Comparison of ENCODE assay signal across 24 cellular contexts in the genomic region with DNA sequence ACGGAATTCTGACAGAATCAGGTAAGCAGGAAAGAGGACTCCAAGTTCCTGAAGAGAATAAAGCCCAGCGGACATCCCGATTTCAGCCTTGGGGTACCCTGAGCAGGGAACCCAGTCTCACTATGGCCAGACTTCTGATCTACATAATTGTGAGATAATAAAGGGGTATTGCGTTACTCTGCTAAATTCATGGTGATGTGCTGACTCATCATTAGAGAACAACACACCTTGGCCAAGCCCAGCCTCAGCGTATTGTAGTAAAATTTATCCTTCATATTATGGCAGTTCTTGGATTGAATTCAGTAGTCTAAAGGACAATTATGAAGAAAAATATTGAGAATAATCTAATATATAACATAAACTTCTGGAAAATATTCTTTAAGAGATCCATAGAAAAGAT.
DNase-seq lines count a peak whose midpoint lies in the region; ATAC-seq, FAIRE-seq and TF ChIP-seq lines count a peak whose summit lies in the region.
"Had no signal": no experiment of that assay in that cellular context is flagged by ENCODE, and none has a peak within 500 bp of the region (broad histone marks: within the 10 kb centered on the region; RNA-seq: fewer than 3 reads in every experiment).

No MANE protein-coding gene starts in this region.

- H2BK5ac ChIP-seq in IMR-90 (ENCODE audit: low read depth, low read length, poor library complexity, severe bottlenecking) = no peak overlapping the region
- H2BK5ac ChIP-seq in H1 (ENCODE audit: low read depth, low read length) = no peak overlapping the region

- H3K18ac ChIP-seq in IMR-90 (ENCODE audit: low read depth, low read length) (no peak overlapping the region), H1 (ENCODE audit: extremely low read depth, low read length) (no peak overlapping the region)

- no peak overlapping the region for H2BK12ac ChIP-seq in H1 (ENCODE audit: low read depth, low read length)

- no peaks in the 10 kb centered on the region for H3K9me3 ChIP-seq in A549
- no peaks in the 10 kb centered on the region for H3K9me3 ChIP-seq in IMR-90 (ENCODE audit: control insufficient read depth, insufficient read depth, low read length)
- H3K9me3 ChIP-seq in H1 (ENCODE audit: insufficient read depth in 2 of 2, low read depth in 1 of 2, low read length in 1 of 2) = no peaks in the 10 kb centered on the region
- H3K9me3 ChIP-seq: Caco-2 had no signal

- H3K56ac ChIP-seq in IMR-90 (ENCODE audit: extremely low read depth, insufficient read depth, low read length) = no peak overlapping the region
- no peak overlapping the region for H3K56ac ChIP-seq in H1 (replicated peaks; ENCODE audit: insufficient read length, low read depth, low read length)

- H4K91ac ChIP-seq in IMR-90 (ENCODE audit: insufficient read depth, low read depth, low read length) (no peak overlapping the region), H1 (replicated peaks; ENCODE audit: insufficient read length, low read length) (no peak overlapping the region)

- H3K27ac Mint-ChIP-seq in GM23338 = no peak overlapping the region
- H3K27ac Mint-ChIP-seq: B cell; CD4-positive, alpha-beta T cell; CD8-positive, alpha-beta T cell had no signal

- POLR2A ChIA-PET in A549 (lab: Yijun Ruan, JAX) = no interaction called here
- POLR2A ChIA-PET in IMR-90 (lab: Charles Lee; ENCODE audit: unreplicated experiment) = no interaction called here
- POLR2A ChIA-PET in H1 (lab: Charles Lee; ENCODE audit: partially characterized antibody) = no interaction called here

- FAIRE-seq in A549 (lab: Jason Lieb, UNC) = no peak
- FAIRE-seq in H1 (lab: Jason Lieb, UNC) = no peak
- FAIRE-seq: A204.1, D721Med, G401.6, GM12891, GM19239 had no signal

- H3K9ac ChIP-seq in IMR-90 (ENCODE audit: low read depth, low read length) (no peak overlapping the region), H1 (replicated peaks in 1 of 4; ENCODE audit: extremely low read depth in 1 of 4, low read depth in 3 of 4, low read length in 3 of 4) (no peak overlapping the region)
- H3K9ac ChIP-seq: BLaER1 treated with 17β-estradiol and CSF1 and Interleukin-3, amounts not matched to agents 10 nM and 100 nM had no signal

- H4K8ac ChIP-seq in IMR-90 (ENCODE audit: low read depth in 2 of 2, low read length in 2 of 2) (no peak overlapping the region), H1 (ENCODE audit: extremely low read depth, insufficient read depth, low read length) (no peak overlapping the region)

- H3K23me2 ChIP-seq in H1 (ENCODE audit: low read depth, low read length) = no peaks in the 10 kb centered on the region; the same call in 1 of the 2 replicates

- intact Hi-C loops in IMR-90 (cut with micrococcal nuclease) = no loop called here

- H4K5ac ChIP-seq in IMR-90 (ENCODE audit: low read depth, low read length) = no peak overlapping the region
- no peak overlapping the region for H4K5ac ChIP-seq in H1 (ENCODE audit: insufficient read length, low read depth, low read length)

- H3K79me2 ChIP-seq in GM23338 (replicated peaks; ENCODE audit: insufficient read depth) (no peaks in the 10 kb centered on the region), H1 (ENCODE audit: control insufficient read depth in 1 of 2, insufficient read depth in 2 of 2, low read length in 2 of 2) (no peaks in the 10 kb centered on the region)

- H3K4me1 ChIP-seq in A549 (no peaks in the 10 kb centered on the region), GM23338 (ENCODE audit: insufficient read depth) (no peaks in the 10 kb centered on the region), IMR-90 (ENCODE audit: control insufficient read depth, insufficient read depth, low read length) (no peaks in the 10 kb centered on the region), H1 (replicated peaks in 1 of 4; ENCODE audit: control insufficient read depth in 3 of 4, insufficient read depth in 4 of 4, low read length in 3 of 4) (no peaks in the 10 kb centered on the region)
- H3K4me1 ChIP-seq: BLaER1 treated with 17β-estradiol and CSF1 and Interleukin-3, amounts not matched to agents 10 nM and 100 nM; Caco-2 had no signal

- H3K36me3 ChIP-seq in GM23338 (ENCODE audit: insufficient read depth) = no peaks in the 10 kb centered on the region
- no peaks in the 10 kb centered on the region for H3K36me3 ChIP-seq in IMR-90 (ENCODE audit: control insufficient read depth, insufficient read depth, low read length)
- H3K36me3 ChIP-seq in H1 (ENCODE audit: control insufficient read depth in 2 of 4, insufficient read depth in 4 of 4, low read length in 3 of 4) = no peaks in the 10 kb centered on the region
- H3K36me3 ChIP-seq: BLaER1 treated with 17β-estradiol and CSF1 and Interleukin-3, amounts not matched to agents 10 nM and 100 nM had no signal

- H3K36me3 Mint-ChIP-seq in GM23338 (ENCODE audit: low read depth) = no peaks in the 10 kb centered on the region
- H3K36me3 Mint-ChIP-seq: CD8-positive, alpha-beta T cell had no signal

- TF ChIP-seq EP300 in A549 (IDR thresholded peaks at IDR 0.05) = no peak
- TF ChIP-seq EP300 in H1 (IDR thresholded peaks at IDR 0.05; ENCODE audit: borderline replicate concordance in 1 of 2, low read depth in 2 of 2, low read length in 2 of 2) = no peak

- TF ChIP-seq CTCF in A549 (IDR thresholded peaks at IDR 0.05) = no peak
- no peak for TF ChIP-seq CTCF in GM23338 (conservative IDR thresholded peaks at IDR 0.05; ENCODE audit: low read depth in 2 of 2)
- TF ChIP-seq CTCF in IMR-90 (conservative IDR thresholded peaks at IDR 0.05; ENCODE audit: low read depth, low read length) = no peak
- TF ChIP-seq CTCF in H1 (IDR thresholded peaks at IDR 0.05; ENCODE audit: control extremely low read depth in 1 of 3, insufficient read depth in 1 of 3, low read depth in 1 of 3, low read length in 3 of 3) = no peak

- H2AK9ac ChIP-seq in IMR-90 (replicated peaks; ENCODE audit: low read depth, low read length, poor library complexity) = no peak overlapping the region

- H3K9me2 ChIP-seq in GM23338 (ENCODE audit: insufficient read depth) = no peaks in the 10 kb centered on the region

- H3K4ac ChIP-seq in IMR-90 (ENCODE audit: low read depth, low read length) (no peak overlapping the region), H1 (replicated peaks; ENCODE audit: insufficient read length, low read depth, low read length) (no peak overlapping the region)

- BruUV-seq in IMR-90 (replicated peaks; lab: Mats Ljungman, UMichigan) = no TSS peak

- no peaks in the 10 kb centered on the region for H3K9me1 ChIP-seq in IMR-90 (ENCODE audit: insufficient read depth, low read length)

- 36% methylated on average over 5 of the region's 5 CpGs for WGBS in A549 (ENCODE audit: missing lambda C conversion rate)
- 50% methylated on average over 1 of the region's 5 CpGs; no CpG with 5 or more reads in 1 of the 2 experiments for WGBS in IMR-90 (ENCODE audit: extremely low coverage in 2 of 2, insufficient read length in 1 of 2), 2 experiments
- 95% methylated on average over 5 of the region's 5 CpGs; no CpG with 5 or more reads in 1 of the 2 experiments for whole genome bisulfite sequencing in H1 (ENCODE audit: extremely low coverage in 1 of 2, insufficient coverage in 1 of 2, insufficient read length in 1 of 2, insufficient replicate concordance in 2 of 2, low coverage in 1 of 2, low lambda C conversion rate in 2 of 2, missing lambda C conversion rate in 1 of 2), 2 experiments

- no peaks in the 10 kb centered on the region for H3K27me3 ChIP-seq in GM23338 (ENCODE audit: insufficient read depth)
- no peaks in the 10 kb centered on the region for H3K27me3 ChIP-seq in IMR-90 (ENCODE audit: control insufficient read depth, insufficient read depth, low read length)
- no peaks in the 10 kb centered on the region for H3K27me3 ChIP-seq in H1 (replicated peaks in 1 of 4; ENCODE audit: control insufficient read depth in 3 of 4, extremely low read depth in 1 of 4, insufficient read depth in 3 of 4, low read length in 3 of 4)
- H3K27me3 ChIP-seq: BLaER1 treated with 17β-estradiol and CSF1 and Interleukin-3, amounts not matched to agents 10 nM and 100 nM had no signal

- DNase-seq in A549 (ENCODE audit: low read depth in 1 of 2, low spot score in 1 of 2) (no peak), GM23338 (ENCODE audit: low spot score) (no peak), IMR-90 (no peak), H1 (ENCODE audit: low read depth in 1 of 2, low spot score in 2 of 2) (no peak), inferior parietal cortex (ENCODE audit: extremely low spot score) (no peak)
- no peak for DNase-seq in activated CD8-positive, alpha-beta memory T cell treated with anti-CD3 and anti-CD28 coated beads, Interleukin-2, amount 50 U/mL, for 4 hours
- DNase-seq: 8988T; AML-193; Caco-2; Calu3; CD4-positive, alpha-beta T cell; CD8-positive, alpha-beta T cell; DMS79 treated with DMSO at 0.1 percent for 48 hours; GF-D8 had no signal

- in situ Hi-C loops in IMR-90 (cut with MboI; ENCODE audit: low sequenced_read_pairs) = no loop called here

- H3K14ac ChIP-seq in IMR-90 (replicated peaks; ENCODE audit: low read depth, low read length) = no peak overlapping the region
- H3K14ac ChIP-seq in H1 (ENCODE audit: insufficient read length) = no peak overlapping the region

- H4K20me1 ChIP-seq in GM23338 (replicated peaks; ENCODE audit: insufficient read depth) (no peaks in the 10 kb centered on the region), IMR-90 (ENCODE audit: insufficient read depth, low read length) (no peaks in the 10 kb centered on the region), H1 (replicated peaks in 1 of 2; ENCODE audit: control insufficient read depth in 1 of 2, insufficient read depth in 2 of 2, low read length in 2 of 2) (no peaks in the 10 kb centered on the region)
- H4K20me1 ChIP-seq: BLaER1 treated with 17β-estradiol and CSF1 and Interleukin-3, amounts not matched to agents 10 nM and 100 nM had no signal

- H3K23ac ChIP-seq in IMR-90 (ENCODE audit: low read depth, low read length) = no peak overlapping the region
- no peak overlapping the region for H3K23ac ChIP-seq in H1 (ENCODE audit: insufficient read length)

- peaks cover 3% of the 10 kb centered on the region for H3K27me3 Mint-ChIP-seq in GM23338 (ENCODE audit: insufficient read depth, low read depth, poor library complexity)
- H3K27me3 Mint-ChIP-seq: B cell had no signal

- no peak overlapping the region for H2BK20ac ChIP-seq in IMR-90 (ENCODE audit: low read depth, low read length)
- H2BK20ac ChIP-seq in H1 (ENCODE audit: low read length) = no peak overlapping the region

- H2BK15ac ChIP-seq in IMR-90 (ENCODE audit: low read depth, low read length) (no peak overlapping the region), H1 (ENCODE audit: low read length) (no peak overlapping the region)

- no peaks in the 10 kb centered on the region; the same call in 2 of the 3 replicates for H3K9me3 Mint-ChIP-seq in GM23338
- H3K9me3 Mint-ChIP-seq: CD4-positive, alpha-beta T cell; CD8-positive, alpha-beta T cell had no signal

- no peaks in the 10 kb centered on the region for H3F3A ChIP-seq in GM23338 (replicated peaks; ENCODE audit: low read depth)

- H3K4me2 ChIP-seq in A549 (no peak overlapping the region), GM23338 (no peak overlapping the region), IMR-90 (ENCODE audit: low read depth, low read length) (no peak overlapping the region), H1 (ENCODE audit: insufficient read depth in 1 of 2, low read depth in 2 of 2, low read length in 2 of 2) (no peak overlapping the region)
- H3K4me2 ChIP-seq: BLaER1 treated with 17β-estradiol and CSF1 and Interleukin-3, amounts not matched to agents 10 nM and 100 nM had no signal

- H3K4me3 Mint-ChIP-seq in GM23338 = no peak overlapping the region
- H3K4me3 Mint-ChIP-seq: B cell; CD4-positive, alpha-beta T cell; CD8-positive, alpha-beta T cell had no signal

- ATAC-seq in A549 = no peak
- ATAC-seq in GM23338 = no peak
- ATAC-seq in IMR-90 (ENCODE audit: low read depth) = no peak
- ATAC-seq in GM21619 (IDR thresholded peaks at IDR 0.05; ENCODE audit: unreplicated experiment) = no peak
- ATAC-seq in GM19351 (IDR thresholded peaks at IDR 0.05; ENCODE audit: unreplicated experiment) = no peak
- ATAC-seq: CD8-positive, alpha-beta T cell had no signal

- CTCF ChIA-PET in A549 (lab: Yijun Ruan, JAX) (no interaction called here), IMR-90 (lab: Yijun Ruan, JAX) (no interaction called here), H1 (lab: Charles Lee; ENCODE audit: partially characterized antibody) (no interaction called here)

- no peak overlapping the region for H3K4me3 ChIP-seq in A549
- no peak overlapping the region for H3K4me3 ChIP-seq in GM23338
- no peak overlapping the region for H3K4me3 ChIP-seq in IMR-90 (ENCODE audit: insufficient read depth, low read depth, low read length)
- H3K4me3 ChIP-seq in H1 (ENCODE audit: extremely low read depth in 1 of 4, insufficient read depth in 2 of 4, low read depth in 3 of 4, low read length in 4 of 4) = no peak overlapping the region
- H3K4me3 ChIP-seq: BLaER1 treated with 17β-estradiol and CSF1 and Interleukin-3, amounts not matched to agents 10 nM and 100 nM had no signal

- H2AK5ac ChIP-seq in IMR-90 (ENCODE audit: low read depth, low read length) (no peak overlapping the region), H1 (ENCODE audit: low read depth, low read length) (no peak overlapping the region)

- 0 out of 2 replicates have a peak overlapping the region, but pooled peaks have one; percentile 6 for H2AFZ ChIP-seq in GM23338
- no peak overlapping the region for H2AFZ ChIP-seq in IMR-90 (replicated peaks; ENCODE audit: low read length, poor library complexity)
- peak overlapping the region; percentile 38; the same call in 1 of the 2 replicates for H2AFZ ChIP-seq in H1 (ENCODE audit: low read length)

- H3K4me1 Mint-ChIP-seq in GM23338 = no peaks in the 10 kb centered on the region
- H3K4me1 Mint-ChIP-seq: B cell had no signal

- no peak overlapping the region for H2BK120ac ChIP-seq in IMR-90 (ENCODE audit: low read depth, low read length)
- H2BK120ac ChIP-seq in H1 (replicated peaks; ENCODE audit: low read depth, low read length) = no peak overlapping the region

- dilution Hi-C loops in IMR-90 (cut with HindIII; ENCODE audit: low sequenced_read_pairs, unreplicated experiment) = no loop called here

- TF ChIP-seq POLR2A in A549 (IDR thresholded peaks at IDR 0.05; ENCODE audit: low read length) (no peak), IMR-90 (IDR thresholded peaks at IDR 0.05; ENCODE audit: low read depth, low read length) (no peak), H1 (IDR thresholded peaks at IDR 0.05; ENCODE audit: control extremely low read depth in 1 of 2, low read depth in 2 of 2, low read length in 2 of 2) (no peak)

- H3K27ac ChIP-seq in A549 (no peak overlapping the region), GM23338 (ENCODE audit: low read depth) (no peak overlapping the region), IMR-90 (ENCODE audit: insufficient read depth, low read length) (no peak overlapping the region), H1 (ENCODE audit: low read depth, low read length) (no peak overlapping the region)
- H3K27ac ChIP-seq: BLaER1 treated with 17β-estradiol and CSF1 and Interleukin-3, amounts not matched to agents 10 nM and 100 nM; C4-2B had no signal

- H3K79me1 ChIP-seq in IMR-90 (ENCODE audit: low read depth in 1 of 2, low read length in 2 of 2) = no peaks in the 10 kb centered on the region
- no peaks in the 10 kb centered on the region for H3K79me1 ChIP-seq in H1 (ENCODE audit: low read depth, low read length)

- TF ChIP-seq RAD21 in A549 (conservative IDR thresholded peaks at IDR 0.05 in 1 of 2, IDR thresholded peaks at IDR 0.05 in 1 of 2) (no peak), IMR-90 (IDR thresholded peaks at IDR 0.05; ENCODE audit: low read length) (no peak), H1 (IDR thresholded peaks at IDR 0.05 in 1 of 2, conservative IDR thresholded peaks at IDR 0.05 in 1 of 2; ENCODE audit: low read depth in 2 of 2, low read length in 2 of 2) (no peak)

Comparison
In these comparisons a context has a peak if more than half of its experiments do, and no peak if none do; other contexts are left out.
1. Of the 18 proteins assayed by ChIP-seq in both H1 and A549: peak only in H1: none; only in A549: none; in both: MAFK; in neither: 17.